In genomic region chr2:8592736-8593135, GRCh38 we compare ENCODE assay signal across 1 cellular context.
TF ChIP-seq lines count a peak whose summit lies in the region.

No MANE protein-coding gene starts in this region.

TF ChIP-seq in HepG2, 621 proteins besides CTCF, POLR2A, EP300 and RAD21 (continued from another document):
- TF ChIP-seq ZNF687 (CRISPR knock-in tag; IDR thresholded peaks at IDR 0.05) (peak; percentile 48; the same call in 1 of the 2 replicates), FOXO1 (CRISPR knock-in tag; IDR thresholded peaks at IDR 0.05) (0 out of 2 replicates have a peak, but pooled peaks have one; percentile 11), KDM5B (CRISPR knock-in tag; IDR thresholded peaks at IDR 0.05; ENCODE audit: borderline replicate concordance) (peak; percentile 43; the same call in 1 of the 2 replicates), ZNF770 (CRISPR knock-in tag; IDR thresholded peaks at IDR 0.05) (0 out of 2 replicates have a peak, but pooled peaks have one; percentile 18), SMARCC2 (IDR thresholded peaks at IDR 0.05) (no peak), XRCC5 (optimal IDR thresholded peaks at IDR 0.05; ENCODE audit: low read length) (peak; percentile 9), MATR3 (CRISPR knock-in tag; IDR thresholded peaks at IDR 0.05) (no peak), SP4 (CRISPR knock-in tag; IDR thresholded peaks at IDR 0.05) (0 out of 2 replicates have a peak, but pooled peaks have one; percentile 14)
